Comparison of ENCODE assay signal across 1 cellular context in genomic region chr7:20385121-20385520, GRCh38.
TF ChIP-seq lines count a peak whose summit lies in the region.

No MANE protein-coding gene starts in this region.

TF ChIP-seq in WTC11, 78 proteins besides CTCF, POLR2A, EP300 and RAD21 (continued from another document):
- TF ChIP-seq PRDM15 (CRISPR knock-in tag; IDR thresholded peaks at IDR 0.05), result no peak
- TF ChIP-seq ZNF232 (CRISPR knock-in tag; IDR thresholded peaks at IDR 0.05), result no peak
- TF ChIP-seq OVOL2 (CRISPR knock-in tag; IDR thresholded peaks at IDR 0.05; ENCODE audit: borderline replicate concordance), result no peak
TF ChIP-seq in WTC11: peak in this region for 0.
